Comparison of ENCODE assay signal across 21 cellular contexts in the genomic region with DNA sequence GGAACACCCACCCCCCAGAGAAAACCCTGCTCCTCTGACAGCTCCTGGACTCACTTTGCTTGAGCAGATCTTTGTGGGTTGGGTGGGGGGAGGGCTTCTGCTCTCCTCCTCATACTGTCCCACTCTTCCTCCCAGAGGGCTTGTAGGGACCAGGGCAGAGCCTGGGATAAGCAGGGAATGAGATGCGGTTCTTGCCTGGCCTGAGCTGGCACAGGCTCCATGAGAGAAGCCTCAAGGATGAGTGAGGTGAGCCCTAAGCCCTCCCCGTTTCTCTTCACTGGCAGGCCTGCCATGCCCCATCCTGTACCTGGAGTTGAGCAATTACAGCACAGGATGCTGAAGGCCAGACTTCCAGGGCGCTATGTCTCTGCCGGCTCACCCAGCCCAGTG.
DNase-seq lines count a peak whose midpoint lies in the region; ATAC-seq and TF ChIP-seq lines count a peak whose summit lies in the region.
"Had no signal": no experiment of that assay in that cellular context is flagged by ENCODE, and none has a peak within 500 bp of the region (broad histone marks: within the 10 kb centered on the region; RNA-seq: fewer than 3 reads in every experiment).

No MANE protein-coding gene starts in this region.

- H3K4me1 ChIP-seq in heart right ventricle (peaks cover 0 to 7% (median 0%) of the 10 kb centered on the region in 9 donors), transverse colon (peaks cover 0 to 5% (median 0%) of the 10 kb centered on the region in 4 donors)
- H3K4me1 ChIP-seq: thyroid gland had no signal

- TF ChIP-seq POLR2A in transverse colon (IDR thresholded peaks at IDR 0.05) (no peak), erythroblast (IDR thresholded peaks at IDR 0.05; ENCODE audit: low read length) (no peak)

- peaks cover 11% of the 10 kb centered on the region for H3K9me3 Mint-ChIP-seq in chondrocyte (ENCODE audit: low read depth)

- in situ Hi-C loops in transverse colon (cut with MboI; ENCODE audit: low pct_ligation_motif_present in 1 of 4, low pct_unique_long_range_greater_than_20kb in 1 of 4, low sequenced_read_pairs in 3 of 4) = no loop called here

- no peaks in the 10 kb centered on the region for H3K27me3 Mint-ChIP-seq in chondrocyte (ENCODE audit: low read depth)
- H3K27me3 Mint-ChIP-seq: activated B cell treated with CpG ODN at 0.5 μM for 24 hours had no signal

- peaks cover 12% of the 10 kb centered on the region for H3K36me3 Mint-ChIP-seq in chondrocyte (ENCODE audit: low read depth)

- peak overlapping the region; percentile 82 for H3K27ac Mint-ChIP-seq in chondrocyte (ENCODE audit: unreplicated experiment)
- H3K27ac Mint-ChIP-seq: activated B cell treated with CpG ODN at 0.5 μM for 24 hours; activated T-helper 1 cell treated with anti-CD3 and anti-CD28 coated beads, Interleukin-12 subunit alpha, Interleukin-12 subunit beta, Interleukin-2, Interleukin-4 antibody, amounts not matched to agents 30 ng/mL and 10 ng/mL and 1 ng/mL, durations not matched to agents 14 hours and 24 hours and 36 hours; H9; stimulated activated effector memory CD8-positive, alpha-beta T cell treated with anti-CD3 and anti-CD28 coated beads, Interleukin-12 subunit alpha, Interleukin-12 subunit beta, amount 100 ng/mL, for 72 hours had no signal

- no peak for DNase-seq in heart right ventricle
- DNase-seq in cardiac septum (ENCODE audit: low spot score) = no peak
- no peak for DNase-seq in chondrocyte (ENCODE audit: low spot score)
- DNase-seq in omental fat pad (ENCODE audit: low spot score) = no peak
- no peak for DNase-seq in transverse colon
- no peak for DNase-seq in erythroblast (lab: John Stamatoyannopoulos, UW)
- DNase-seq in superior temporal gyrus (ENCODE audit: extremely low spot score) = no peak
- DNase-seq in Ammon's horn (ENCODE audit: low spot score) = no peak
- DNase-seq: activated B cell treated with CpG ODN at 0.5 μM for 24 hours; activated CD8-positive, alpha-beta memory T cell treated with anti-CD3 and anti-CD28 coated beads for 24 hours; cerebellar nuclear complex; DMS153; H9; NCI-H1436 treated with DMSO at 0.1 percent for 48 hours; posterior cingulate gyrus; SHP77 treated with DMSO at 0.1 percent for 48 hours; stimulated activated CD4-positive, alpha-beta T cell treated with anti-CD3 and anti-CD28 coated beads, Interleukin-12 subunit alpha, Interleukin-12 subunit beta, amount 100 ng/mL, for 4 hours; T-helper 2 cell; thyroid gland had no signal

- WGBS in heart right ventricle, 2 donors = 68% methylated on average over 4 of the region's 4 CpGs
- WGBS in transverse colon (ENCODE audit: low coverage in 1 of 2), 2 donors = 71% methylated on average over 4 of the region's 4 CpGs; no CpG with 5 or more reads in 1 of the 2 donors

- H3K36me3 ChIP-seq in heart right ventricle (no peaks in the 10 kb centered on the region), transverse colon (no peaks in the 10 kb centered on the region)
- H3K36me3 ChIP-seq: thyroid gland had no signal

- ATAC-seq in heart right ventricle = peak in 6 of 8 donors; percentile 30 to 53 (median 46)
- peak; percentile 21 for ATAC-seq in omental fat pad (ENCODE audit: low FRiP score)
- ATAC-seq: stimulated activated effector memory CD8-positive, alpha-beta T cell treated with anti-CD3 and anti-CD28 coated beads, Interleukin-12 subunit alpha, Interleukin-12 subunit beta, amount 100 ng/mL, for 72 hours had no signal

- H3K27ac ChIP-seq in heart right ventricle = peak overlapping the region in 6 of 10 donors; percentile 19 to 68 (median 44)
- H3K27ac ChIP-seq in transverse colon = no peak overlapping the region
- H3K27ac ChIP-seq: thyroid gland had no signal

- H3K4me1 Mint-ChIP-seq in chondrocyte (ENCODE audit: low read depth) = peaks cover 26% of the 10 kb centered on the region
- H3K4me1 Mint-ChIP-seq: activated B cell treated with CpG ODN at 0.5 μM for 24 hours had no signal

- intact Hi-C loops in heart right ventricle (cut with DNase I) = no loop called here
- intact Hi-C loops in cardiac septum (cut with DNase I) = no loop called here
- intact Hi-C loops in transverse colon (cut with DNase I; ENCODE audit: low total_unique reads) = no loop called here

- no peak overlapping the region for H3K4me3 Mint-ChIP-seq in chondrocyte (ENCODE audit: unreplicated experiment)
- H3K4me3 Mint-ChIP-seq: activated B cell treated with CpG ODN at 0.5 μM for 24 hours; activated T-helper 1 cell treated with anti-CD3 and anti-CD28 coated beads, Interleukin-12 subunit alpha, Interleukin-12 subunit beta, Interleukin-2, Interleukin-4 antibody, amounts not matched to agents 30 ng/mL and 10 ng/mL and 1 ng/mL, durations not matched to agents 14 hours and 24 hours and 36 hours; H9; stimulated activated effector memory CD8-positive, alpha-beta T cell treated with anti-CD3 and anti-CD28 coated beads, Interleukin-12 subunit alpha, Interleukin-12 subunit beta, amount 100 ng/mL, for 72 hours had no signal

- no peak for TF ChIP-seq CTCF in heart right ventricle (IDR thresholded peaks at IDR 0.05)
- no peak for TF ChIP-seq CTCF in chondrocyte (IDR thresholded peaks at IDR 0.05)
- TF ChIP-seq CTCF in omental fat pad (IDR thresholded peaks at IDR 0.05) = no peak
- no peak for TF ChIP-seq CTCF in transverse colon (IDR thresholded peaks at IDR 0.05)

- H3K27me3 ChIP-seq in heart right ventricle (peaks cover 0 to 11% (median 0%) of the 10 kb centered on the region in 7 donors), transverse colon (no peaks in the 10 kb centered on the region)
- H3K27me3 ChIP-seq: thyroid gland had no signal

- no peaks in the 10 kb centered on the region for H3K9me3 ChIP-seq in heart right ventricle
- no peaks in the 10 kb centered on the region for H3K9me3 ChIP-seq in transverse colon
- H3K9me3 ChIP-seq: thyroid gland had no signal

- H3K4me3 ChIP-seq in heart right ventricle = no peak overlapping the region
- no peak overlapping the region for H3K4me3 ChIP-seq in transverse colon
- H3K4me3 ChIP-seq: thyroid gland had no signal

- TF ChIP-seq EP300 in transverse colon (IDR thresholded peaks at IDR 0.05; ENCODE audit: low read depth) = no peak

Comparison
In these comparisons a context has a peak if more than half of its experiments do, and no peak if none do; other contexts are left out.
1. H3K27ac ChIP-seq: peak in heart right ventricle (6 of 10); none in transverse colon (0 of 4).